ENCODE assay signal across 22 cellular contexts in genomic region chr22:28933321-28933720, GRCh38. TPM values are rescaled to one million over a fixed set of nuclear protein-coding genes. Genes with fewer than 3 reads are reported as not detected.
A peak's percentile ranks its signal among the peaks of the same experiment; 100 is the strongest.
DNase-seq lines count a peak whose midpoint lies in the region; ATAC-seq and TF ChIP-seq lines count a peak whose summit lies in the region.
"Had no signal": no experiment of that assay in that cellular context is flagged by ENCODE, and none has a peak within 500 bp of the region (broad histone marks: within the 10 kb centered on the region; RNA-seq: fewer than 3 reads in every experiment).

No MANE protein-coding gene starts in this region.

- H3K9me3 ChIP-seq in hepatocyte (ENCODE audit: low read depth) (no peaks in the 10 kb centered on the region), right lobe of liver (no peaks in the 10 kb centered on the region), left lung (no peaks in the 10 kb centered on the region)

- H3K4me2 ChIP-seq in hepatocyte = peak overlapping the region; percentile 4

- 28% methylated on average over 2 of the region's 2 CpGs for WGBS in hepatocyte (ENCODE audit: low lambda C conversion rate, missing lambda C conversion rate)
- 10% methylated on average over 2 of the region's 2 CpGs for WGBS in right lobe of liver (ENCODE audit: insufficient coverage, low coverage, low lambda C conversion rate, missing lambda C conversion rate)

- H3K27me3 Mint-ChIP-seq in activated T-cell treated with anti-CD3 and anti-CD28 coated beads, Interleukin-2, amount 50 U/mL, for 4 hours (ENCODE audit: low read depth) = peaks cover 29% of the 10 kb centered on the region
- H3K27me3 Mint-ChIP-seq in effector memory CD8-positive, alpha-beta T cell = peaks cover 51 to 62% of the 10 kb centered on the region in 2 donors

- H2AFZ ChIP-seq in hepatocyte = no peak overlapping the region

- DNase-seq in NCI-H2227 (lab: John Stamatoyannopoulos, UW; ENCODE audit: unreplicated experiment) (peak; percentile 7), NCI-H2227 treated with DMSO at 0.1 percent for 48 hours (lab: John Stamatoyannopoulos, UW) (no peak), hepatocyte (ENCODE audit: low spot score) (no peak), right lobe of liver (no peak), left lung (no peak), mesenteric fat pad (ENCODE audit: low spot score) (no peak)
- no peak for DNase-seq in activated T-cell treated with anti-CD3 and anti-CD28 coated beads, Interleukin-2, amount 50 U/mL, for 4 hours
- no peak for DNase-seq in effector memory CD8-positive, alpha-beta T cell
- DNase-seq: DND-41, H7, HFFc6, KG1, NCI-H146, NCI-H2029, NCI-H2171, NCI-H446, NCI-H526, OCI-M1 had no signal

- H4K20me1 ChIP-seq in hepatocyte (ENCODE audit: insufficient read depth, poor library complexity, severe bottlenecking) = no peaks in the 10 kb centered on the region

- no peak overlapping the region for H3K27ac ChIP-seq in hepatocyte
- H3K27ac ChIP-seq in right lobe of liver = peak overlapping the region in 1 of 3 donors; percentile 75
- H3K27ac ChIP-seq in left lung = no peak overlapping the region
- H3K27ac ChIP-seq: HL-60 had no signal

- intact Hi-C loops in right lobe of liver (cut with DNase I) (no loop called here), left lung (cut with DNase I) (no loop called here)

- ATAC-seq in right lobe of liver (peak; percentile 18 to 67 (median 50)), left lung (no peak)
- ATAC-seq in activated T-cell treated with anti-CD3 and anti-CD28 coated beads, Interleukin-2, amount 50 U/mL, for 4 hours = no peak
- ATAC-seq in effector memory CD8-positive, alpha-beta T cell (replicated peaks) = no peak
- ATAC-seq: Right ventricle myocardium inferior had no signal

- H3K27me3 ChIP-seq in hepatocyte (no peaks in the 10 kb centered on the region), right lobe of liver (no peaks in the 10 kb centered on the region), left lung (no peaks in the 10 kb centered on the region)

- no peaks in the 10 kb centered on the region for H3K36me3 Mint-ChIP-seq in activated T-cell treated with anti-CD3 and anti-CD28 coated beads, Interleukin-2, amount 50 U/mL, for 4 hours (ENCODE audit: insufficient read depth)
- H3K36me3 Mint-ChIP-seq in effector memory CD8-positive, alpha-beta T cell (ENCODE audit: insufficient read depth) = no peaks in the 10 kb centered on the region
- H3K36me3 Mint-ChIP-seq: CD14-positive monocyte had no signal

- H3K4me1 Mint-ChIP-seq in activated T-cell treated with anti-CD3 and anti-CD28 coated beads, Interleukin-2, amount 50 U/mL, for 4 hours (ENCODE audit: low read depth) = no peaks in the 10 kb centered on the region
- peaks cover 0 to 4% of the 10 kb centered on the region in 2 donors for H3K4me1 Mint-ChIP-seq in effector memory CD8-positive, alpha-beta T cell (ENCODE audit: low read depth in 2 of 2)
- H3K4me1 Mint-ChIP-seq: CD14-positive monocyte had no signal

- H3K9me2 ChIP-seq in hepatocyte (replicated peaks; ENCODE audit: insufficient read depth) = no peaks in the 10 kb centered on the region

- peaks cover 81% of the 10 kb centered on the region for H3K79me2 ChIP-seq in hepatocyte

- TF ChIP-seq POLR2A in right lobe of liver (IDR thresholded peaks at IDR 0.05) = no peak

- no peak overlapping the region for H3K27ac Mint-ChIP-seq in effector memory CD8-positive, alpha-beta T cell
- H3K27ac Mint-ChIP-seq: B cell, CD14-positive monocyte, HFFc6 had no signal

- TF ChIP-seq CTCF in hepatocyte (IDR thresholded peaks at IDR 0.05; ENCODE audit: poor library complexity) (no peak), right lobe of liver (IDR thresholded peaks at IDR 0.05) (no peak), left lung (IDR thresholded peaks at IDR 0.05) (no peak)

- H3K36me3 ChIP-seq in hepatocyte (replicated peaks; ENCODE audit: insufficient read depth, low read depth) (no peaks in the 10 kb centered on the region), right lobe of liver (no peaks in the 10 kb centered on the region), left lung (no peaks in the 10 kb centered on the region)

- H3K4me1 ChIP-seq in hepatocyte (ENCODE audit: insufficient read depth) = peaks cover 20% of the 10 kb centered on the region
- peaks cover 0 to 59% (median 13%) of the 10 kb centered on the region in 4 donors for H3K4me1 ChIP-seq in right lobe of liver
- H3K4me1 ChIP-seq in left lung = peaks cover 0 to 2% of the 10 kb centered on the region in 2 donors

- H3K4me3 ChIP-seq in hepatocyte = no peak overlapping the region
- no peak overlapping the region for H3K4me3 ChIP-seq in right lobe of liver
- H3K4me3 ChIP-seq in left lung = no peak overlapping the region

- H3K9me3 Mint-ChIP-seq in activated T-cell treated with anti-CD3 and anti-CD28 coated beads, Interleukin-2, amount 50 U/mL, for 4 hours = no peaks in the 10 kb centered on the region
- H3K9me3 Mint-ChIP-seq in effector memory CD8-positive, alpha-beta T cell = no peaks in the 10 kb centered on the region
- H3K9me3 Mint-ChIP-seq: HFFc6 had no signal

- H3K4me3 Mint-ChIP-seq in activated T-cell treated with anti-CD3 and anti-CD28 coated beads, Interleukin-2, amount 50 U/mL, for 4 hours = no peak overlapping the region
- H3K4me3 Mint-ChIP-seq in effector memory CD8-positive, alpha-beta T cell = no peak overlapping the region
- H3K4me3 Mint-ChIP-seq: B cell, CD14-positive monocyte, HFFc6 had no signal

RNA-seq across cellular contexts. Expression of gene ZNRF3, which starts 49.9 kb away (rescaled TPM):
- total RNA-seq in hepatocyte = 7.9 and 8.9 TPM in 2 replicates
- polyA plus RNA-seq in hepatocyte = 12.8 and 14.7 TPM in 2 replicates
- 1 to 10 TPM; 5.8 to 9.2 (median 6.9) TPM for total RNA-seq in right lobe of liver
- total RNA-seq in activated T-cell treated with anti-CD3 and anti-CD28 coated beads, Interleukin-2, amount 50 U/mL, for 4 hours = 1 to 10 TPM; 3.3 to 4.9 (median 3.8) TPM
- 10 to 100 TPM in 1 of 2 donors, 1 to 10 TPM in 1; 8.8 to 13.1 TPM for total RNA-seq in left lung
- 12.1 TPM for total RNA-seq in mesenteric fat pad
- polyA plus RNA-seq: CD14-positive monocyte had no signal

Comparison
In these comparisons a context has a peak if more than half of its experiments do, and no peak if none do; other contexts are left out.
1. ATAC-seq: peak in right lobe of liver (4 of 4); none in activated T-cell treated with anti-CD3 and anti-CD28 coated beads, Interleukin-2, amount 50 U/mL, for 4 hours (0 of 2), left lung (single experiment) and effector memory CD8-positive, alpha-beta T cell (single experiment).